ENCODE assay signal across 1 cellular context in the genomic region with DNA sequence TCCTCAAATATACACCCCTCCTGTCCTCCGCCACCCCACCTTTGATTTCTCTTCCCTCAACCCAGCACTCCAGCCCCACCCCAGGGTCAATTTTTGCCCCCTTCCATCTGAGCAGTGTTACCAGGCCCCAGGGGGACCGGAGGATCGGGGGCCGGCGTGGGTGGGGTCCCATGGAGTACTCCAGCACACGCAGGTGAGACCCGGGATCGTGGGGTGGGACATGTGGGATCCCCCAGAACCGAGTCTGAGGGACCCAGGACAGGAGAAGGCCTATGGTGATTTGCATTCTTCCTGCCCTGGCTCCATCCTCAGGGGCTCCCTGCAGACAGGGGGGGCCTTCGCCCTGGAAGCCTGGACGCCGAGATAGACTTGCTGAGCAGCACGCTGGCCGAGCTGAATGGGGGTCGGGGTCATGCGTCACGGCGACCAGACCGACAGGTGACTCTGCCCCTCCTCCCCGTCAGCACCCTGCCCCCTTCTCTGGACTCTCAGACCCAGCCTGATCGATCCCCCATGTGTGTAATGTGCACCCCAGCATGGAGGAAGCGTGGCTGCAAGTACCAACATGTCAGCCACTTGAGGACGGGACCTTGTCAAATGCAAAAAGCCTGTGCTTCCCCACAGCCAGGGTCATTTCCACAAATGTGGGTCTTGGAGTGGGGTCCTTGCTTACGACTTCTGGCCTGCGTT.
TF ChIP-seq lines count a peak whose summit lies in the region.

No MANE protein-coding gene starts in this region.

TF ChIP-seq in HEK293, 187 proteins besides CTCF, POLR2A, EP300 and RAD21 (continued from another document):
- TF ChIP-seq, protein P1, sequence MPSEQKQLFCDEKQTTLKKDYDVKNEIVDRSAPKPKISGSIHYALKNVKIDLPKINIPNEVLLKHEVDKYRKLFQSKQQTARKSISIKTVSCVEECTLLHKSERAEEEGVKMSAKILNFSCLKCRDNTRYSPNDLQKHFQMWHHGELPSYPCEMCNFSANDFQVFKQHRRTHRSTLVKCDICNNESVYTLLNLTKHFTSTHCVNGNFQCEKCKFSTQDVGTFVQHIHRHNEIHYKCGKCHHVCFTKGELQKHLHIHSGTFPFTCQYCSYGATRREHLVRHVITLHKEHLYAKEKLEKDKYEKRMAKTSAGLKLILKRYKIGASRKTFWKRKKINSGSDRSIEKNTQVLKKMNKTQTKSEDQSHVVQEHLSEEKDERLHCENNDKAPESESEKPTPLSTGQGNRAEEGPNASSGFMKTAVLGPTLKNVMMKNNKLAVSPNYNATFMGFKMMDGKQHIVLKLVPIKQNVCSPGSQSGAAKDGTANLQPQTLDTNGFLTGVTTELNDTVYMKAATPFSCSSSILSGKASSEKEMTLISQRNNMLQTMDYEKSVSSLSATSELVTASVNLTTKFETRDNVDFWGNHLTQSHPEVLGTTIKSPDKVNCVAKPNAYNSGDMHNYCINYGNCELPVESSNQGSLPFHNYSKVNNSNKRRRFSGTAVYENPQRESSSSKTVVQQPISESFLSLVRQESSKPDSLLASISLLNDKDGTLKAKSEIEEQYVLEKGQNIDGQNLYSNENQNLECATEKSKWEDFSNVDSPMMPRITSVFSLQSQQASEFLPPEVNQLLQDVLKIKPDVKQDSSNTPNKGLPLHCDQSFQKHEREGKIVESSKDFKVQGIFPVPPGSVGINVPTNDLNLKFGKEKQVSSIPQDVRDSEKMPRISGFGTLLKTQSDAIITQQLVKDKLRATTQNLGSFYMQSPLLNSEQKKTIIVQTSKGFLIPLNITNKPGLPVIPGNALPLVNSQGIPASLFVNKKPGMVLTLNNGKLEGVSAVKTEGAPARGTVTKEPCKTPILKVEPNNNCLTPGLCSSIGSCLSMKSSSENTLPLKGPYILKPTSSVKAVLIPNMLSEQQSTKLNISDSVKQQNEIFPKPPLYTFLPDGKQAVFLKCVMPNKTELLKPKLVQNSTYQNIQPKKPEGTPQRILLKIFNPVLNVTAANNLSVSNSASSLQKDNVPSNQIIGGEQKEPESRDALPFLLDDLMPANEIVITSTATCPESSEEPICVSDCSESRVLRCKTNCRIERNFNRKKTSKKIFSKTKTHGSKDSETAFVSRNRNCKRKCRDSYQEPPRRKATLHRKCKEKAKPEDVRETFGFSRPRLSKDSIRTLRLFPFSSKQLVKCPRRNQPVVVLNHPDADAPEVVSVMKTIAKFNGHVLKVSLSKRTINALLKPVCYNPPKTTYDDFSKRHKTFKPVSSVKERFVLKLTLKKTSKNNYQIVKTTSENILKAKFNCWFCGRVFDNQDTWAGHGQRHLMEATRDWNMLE (tag by site-specific recombination; conservative IDR thresholded peaks at IDR 0.05; ENCODE audit: low read depth), result no peak
- no peak for TF ChIP-seq WT1 (tag by site-specific recombination; IDR thresholded peaks at IDR 0.05)
- no peak for TF ChIP-seq ZNF221 (tag by site-specific recombination; IDR thresholded peaks at IDR 0.05; ENCODE audit: borderline replicate concordance)
- TF ChIP-seq ZNF26 (tag by site-specific recombination; IDR thresholded peaks at IDR 0.05), result no peak
- TF ChIP-seq TCF7L2 (IDR thresholded peaks at IDR 0.05; ENCODE audit: borderline replicate concordance, low read depth, low read length), result no peak
- no peak for TF ChIP-seq ZNF837 (tag by site-specific recombination; IDR thresholded peaks at IDR 0.05)
- TF ChIP-seq EGR2 (tag by site-specific recombination; IDR thresholded peaks at IDR 0.05; ENCODE audit: low read depth), result no peak
- no peak for TF ChIP-seq ZNF211 (tag by site-specific recombination; IDR thresholded peaks at IDR 0.05; ENCODE audit: low read depth)
- TF ChIP-seq GLIS2 (tag by site-specific recombination; IDR thresholded peaks at IDR 0.05), result peak; percentile 78
- TF ChIP-seq ZFP3 (tag by site-specific recombination; IDR thresholded peaks at IDR 0.05; ENCODE audit: low read depth), result no peak
- TF ChIP-seq ZBTB11 (tag by site-specific recombination; conservative IDR thresholded peaks at IDR 0.05; ENCODE audit: low read depth), result no peak
- no peak for TF ChIP-seq ZNF169 (tag by site-specific recombination; IDR thresholded peaks at IDR 0.05)
- TF ChIP-seq ZNF677 (tag by site-specific recombination; IDR thresholded peaks at IDR 0.05), result no peak
- no peak for TF ChIP-seq ZNF521 (tag by site-specific recombination; IDR thresholded peaks at IDR 0.05)
- TF ChIP-seq ZNF501 (tag by site-specific recombination; IDR thresholded peaks at IDR 0.05), result no peak
